Comparison of ENCODE assay signal across 22 cellular contexts in the genomic region with DNA sequence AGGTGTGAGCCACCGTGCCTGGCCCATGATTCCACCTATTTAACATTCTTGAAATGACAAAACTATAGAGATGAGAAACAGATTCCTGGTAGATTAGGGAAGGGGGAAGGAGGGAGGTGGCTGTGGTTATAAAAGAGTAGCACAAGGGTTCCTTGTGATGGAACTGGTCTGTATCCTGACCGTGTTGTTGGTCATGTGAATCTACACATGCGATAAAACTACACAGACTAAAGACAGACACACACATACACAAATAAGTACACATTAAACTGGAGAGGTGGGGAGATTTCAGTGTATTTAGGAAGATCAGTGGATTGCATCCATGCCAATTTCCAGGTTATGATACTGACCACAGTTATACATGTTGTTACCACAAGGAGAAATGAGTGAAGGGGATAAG.
"Had no signal": no experiment of that assay in that cellular context is flagged by ENCODE, and none has a peak within 500 bp of the region (broad histone marks: within the 10 kb centered on the region; RNA-seq: fewer than 3 reads in every experiment).

No MANE protein-coding gene starts in this region.

- H3K27me3 Mint-ChIP-seq: dendritic cell treated with granulocyte-macrophage colony-stimulating factor and Interleukin-4, amounts not matched to agents 40 ng/mL and 50 ng/mL, for 4 days; effector memory CD8-positive, alpha-beta T cell had no signal

- H3K9me3 ChIP-seq: colonic mucosa, esophagus muscularis mucosa, esophagus squamous epithelium, gastrocnemius medialis, gastroesophageal sphincter, heart left ventricle, heart right ventricle had no signal

- H3K36me3 ChIP-seq: colonic mucosa had no signal

- H3K9me3 Mint-ChIP-seq: dendritic cell treated with granulocyte-macrophage colony-stimulating factor and Interleukin-4, amounts not matched to agents 40 ng/mL and 50 ng/mL, for 4 days; effector memory CD8-positive, alpha-beta T cell had no signal

- H3K4me3 ChIP-seq: colonic mucosa, coronary artery, dorsolateral prefrontal cortex, esophagus muscularis mucosa, esophagus squamous epithelium, gastrocnemius medialis, gastroesophageal sphincter, heart left ventricle, heart right ventricle had no signal

- H3K27ac ChIP-seq: colonic mucosa, coronary artery, epithelial cell of prostate, esophagus muscularis mucosa, esophagus squamous epithelium, foreskin keratinocyte, gastrocnemius medialis, gastroesophageal sphincter, heart left ventricle, heart right ventricle had no signal

- H3K27me3 ChIP-seq: colonic mucosa, dorsolateral prefrontal cortex, esophagus muscularis mucosa, esophagus squamous epithelium, foreskin keratinocyte, gastrocnemius medialis, gastroesophageal sphincter, heart left ventricle, heart right ventricle had no signal

- H3K4me3 Mint-ChIP-seq: dendritic cell treated with granulocyte-macrophage colony-stimulating factor and Interleukin-4, amounts not matched to agents 40 ng/mL and 50 ng/mL, for 4 days; effector memory CD8-positive, alpha-beta T cell had no signal

- H3K4me1 ChIP-seq: colonic mucosa, foreskin keratinocyte had no signal

- H3K27ac Mint-ChIP-seq: dendritic cell treated with granulocyte-macrophage colony-stimulating factor and Interleukin-4, amounts not matched to agents 40 ng/mL and 50 ng/mL, for 4 days; effector memory CD8-positive, alpha-beta T cell had no signal

- DNase-seq: colonic mucosa; cortex of kidney; dermis blood vessel endothelial cell; dorsolateral prefrontal cortex; effector CD4-positive, alpha-beta T cell; effector CD8-positive, alpha-beta T cell; effector memory CD4-positive, alpha-beta T cell; effector memory CD8-positive, alpha-beta T cell; erythroblast; esophagus squamous epithelium; foreskin fibroblast; foreskin keratinocyte; gastrocnemius medialis; glutamatergic neuron; head of caudate nucleus; heart left ventricle; heart right ventricle had no signal
